8 cellular contexts compared by ENCODE assay signal in genomic region chr17:7014995-7015586, GRCh38. TPM values are rescaled to one million over a fixed set of nuclear protein-coding genes. Genes with fewer than 3 reads are reported as not detected.
DNase-seq lines count a peak whose midpoint lies in the region; FAIRE-seq and TF ChIP-seq lines count a peak whose summit lies in the region.

No MANE protein-coding gene starts in this region.

- no peaks in the 10 kb centered on the region for H3K27me3 ChIP-seq in right atrium auricular region
- no peaks in the 10 kb centered on the region for H3K27me3 ChIP-seq in small intestine (ENCODE audit: control insufficient read depth in 2 of 2, insufficient read depth in 2 of 2, low read length in 2 of 2)

- FAIRE-seq in small intestine (lab: Jason Lieb, UNC) = no peak

- POLR2A ChIA-PET in HEK293 (lab: Yijun Ruan, JAX) = interaction anchor here (1.0 kb wide), 3 partner anchors 10 to 104 kb away, joined by 4 to 5 read pairs (median 4); partner anchors contain the start of gene SLC16A13

- CTCF ChIA-PET in HEK293 (lab: Yijun Ruan, JAX) = interaction anchor here (1.7 to 3.7 kb wide), 4 partner anchors 11 to 349 kb away, joined by 5 to 14 read pairs (median 8); no protein-coding TSS in a partner anchor

- WGBS in small intestine, 3 donors = 1 to 2% (median 2%) methylated on average over 32 to 40 of the region's 40 CpGs

- peak overlapping the region; percentile 99 for H3K27ac ChIP-seq in HEK293 (ENCODE audit: extremely low read depth, low read depth, low read length)
- peak overlapping the region; percentile 93 to 97 for H3K27ac ChIP-seq in right atrium auricular region
- H3K27ac ChIP-seq in small intestine (ENCODE audit: low read depth in 1 of 2, low read length in 1 of 2) = peak overlapping the region; percentile 90 to 99

- H3K4me3 ChIP-seq in HEK293 (ENCODE audit: low read depth, low read length) (peak overlapping the region; percentile 67), right atrium auricular region (peak overlapping the region; percentile 72 to 95), small intestine (ENCODE audit: low read depth in 1 of 2, low read length in 2 of 2) (peak overlapping the region; percentile 45 to 86)

- H3K4me1 ChIP-seq in HEK293 (ENCODE audit: control insufficient read depth, insufficient read depth, low read length) (peaks cover 10% of the 10 kb centered on the region; the same call in 1 of the 2 replicates), right atrium auricular region (peaks cover 0 to 74% of the 10 kb centered on the region in 2 donors), small intestine (ENCODE audit: control insufficient read depth in 2 of 2, insufficient read depth in 1 of 2, low read depth in 1 of 2, low read length in 1 of 2) (peaks cover 0 to 6% of the 10 kb centered on the region in 2 donors)

- H3K9me3 ChIP-seq in HEK293 (ENCODE audit: control insufficient read depth, insufficient read depth, low read depth, low read length) = no peaks in the 10 kb centered on the region
- H3K9me3 ChIP-seq in right atrium auricular region = no peaks in the 10 kb centered on the region
- no peaks in the 10 kb centered on the region for H3K9me3 ChIP-seq in small intestine (ENCODE audit: control insufficient read depth, low read depth)

- peak; percentile 75 for DNase-seq in GM10266 (ENCODE audit: extremely low spot score)
- DNase-seq in OCI-M1 (lab: John Stamatoyannopoulos, UW) = peak; percentile 93
- DNase-seq in activated T-helper 9 cell treated with anti-CD3 and anti-CD28 coated beads, Interleukin-2, amount 50 U/mL, for 16 hours (ENCODE audit: low read depth) = peak; percentile 75
- no peak for DNase-seq in right atrium auricular region (ENCODE audit: low spot score)
- no peak for DNase-seq in small intestine
- no peak for DNase-seq in NCI-H2171 treated with DMSO at 0.1 percent for 48 hours (lab: John Stamatoyannopoulos, UW)
- no peak for DNase-seq in COR-L47 (lab: John Stamatoyannopoulos, UW)

- TF ChIP-seq CTCF in GM10266 (IDR thresholded peaks at IDR 0.05; ENCODE audit: control insufficient read depth, insufficient read depth, low read depth, missing control alignments) (no peak), HEK293 (tag by site-specific recombination; IDR thresholded peaks at IDR 0.05) (no peak), right atrium auricular region (IDR thresholded peaks at IDR 0.05) (no peak)

- H3K36me3 ChIP-seq in HEK293 (ENCODE audit: control insufficient read depth in 2 of 2, insufficient read depth in 1 of 2, low read length in 2 of 2) (peaks cover 0 to 25% of the 10 kb centered on the region in 2 experiments; a peak in 1 of 3 replicates), right atrium auricular region (peaks cover 7% of the 10 kb centered on the region), small intestine (ENCODE audit: control insufficient read depth in 2 of 2, insufficient read depth in 2 of 2, low read length in 2 of 2) (no peaks in the 10 kb centered on the region)

TF ChIP-seq in HEK293, 187 proteins besides CTCF, POLR2A, EP300 and RAD21 (continues in another document):
- peak; percentile 86; the same call in 1 of the 2 replicates for TF ChIP-seq ZNF121 (tag by site-specific recombination; IDR thresholded peaks at IDR 0.05)
- no peak for TF ChIP-seq IKZF3 (tag by site-specific recombination; IDR thresholded peaks at IDR 0.05)
- TF ChIP-seq ZNF660 (tag by site-specific recombination; IDR thresholded peaks at IDR 0.05) = 0 out of 2 replicates have a peak, but pooled peaks have one; percentile 43
- TF ChIP-seq ZSCAN30 (tag by site-specific recombination; IDR thresholded peaks at IDR 0.05) = 0 out of 2 replicates have a peak, but pooled peaks have one; percentile 4
- no peak for TF ChIP-seq ZNF16 (tag by site-specific recombination; IDR thresholded peaks at IDR 0.05; ENCODE audit: low read depth)
- TF ChIP-seq ZNF157 (tag by site-specific recombination; IDR thresholded peaks at IDR 0.05) = no peak
- TF ChIP-seq GLIS1 (tag by site-specific recombination; IDR thresholded peaks at IDR 0.05) = peak; percentile 51
- 0 out of 2 replicates have a peak, but pooled peaks have one; percentile 34 for TF ChIP-seq HOXA7 (CRISPR knock-in tag; IDR thresholded peaks at IDR 0.05; ENCODE audit: borderline replicate concordance)
- no peak for TF ChIP-seq PATZ1 (tag by site-specific recombination; IDR thresholded peaks at IDR 0.05)
- no peak for TF ChIP-seq REPIN1 (tag by site-specific recombination; IDR thresholded peaks at IDR 0.05; ENCODE audit: low read depth)
- TF ChIP-seq TSHZ1 (tag by site-specific recombination; IDR thresholded peaks at IDR 0.05; ENCODE audit: borderline replicate concordance) = no peak
- peak; percentile 40; the same call in 1 of the 2 replicates for TF ChIP-seq KLF1 (tag by site-specific recombination; IDR thresholded peaks at IDR 0.05)
- no peak for TF ChIP-seq ZNF707 (tag by site-specific recombination; IDR thresholded peaks at IDR 0.05)
- TF ChIP-seq ZNF302 (tag by site-specific recombination; IDR thresholded peaks at IDR 0.05; ENCODE audit: low read depth) = no peak
- peak; percentile 21; the same call in 1 of the 2 replicates for TF ChIP-seq KLF8 (tag by site-specific recombination; IDR thresholded peaks at IDR 0.05)
- peak; percentile 63 for TF ChIP-seq ZNF335 (tag by site-specific recombination; conservative IDR thresholded peaks at IDR 0.05)

RNA-seq across cellular contexts. Expression of gene RNASEK, which starts 2.7 kb away (rescaled TPM):
- total RNA-seq in right atrium auricular region = 100 to 1,000 TPM; 231 to 334 TPM
- 100 to 1,000 TPM; 204 to 313 (median 302) TPM for polyA plus RNA-seq in small intestine

RNA-seq across cellular contexts. Expression of gene BCL6B, which starts 7.8 kb away (rescaled TPM):
- total RNA-seq in right atrium auricular region = 1 to 10 TPM; 6.1 to 9.2 TPM
- 1 to 10 TPM in 2 of 3 donors, under 1 TPM in 1; 0.45 to 8.7 (median 2.4) TPM for polyA plus RNA-seq in small intestine

RNA-seq across cellular contexts. Expression of gene ALOX12, which starts 19.2 kb away (rescaled TPM):
- under 1 TPM in 1 of 2 donors, not detected in 1; 0.47 TPM for total RNA-seq in right atrium auricular region
- under 1 TPM in 1 of 3 donors, not detected in 2; 0.04 TPM for polyA plus RNA-seq in small intestine

RNA-seq across cellular contexts. Expression of gene SLC16A13, which starts 20.7 kb away (rescaled TPM):
- under 1 TPM; 0.70 to 0.71 TPM for total RNA-seq in right atrium auricular region
- 1 to 10 TPM; 1.8 to 8.0 (median 1.9) TPM for polyA plus RNA-seq in small intestine

RNA-seq across cellular contexts. Expression of gene SLC16A11, which starts 28.8 kb away (rescaled TPM):
- 1 to 10 TPM; 1.9 to 3.4 TPM for total RNA-seq in right atrium auricular region
- polyA plus RNA-seq in small intestine = 1 to 10 TPM in 1 of 3 donors, not detected in 2; 2.3 TPM

Comparison
In these comparisons a context has a peak if more than half of its experiments do, and no peak if none do; other contexts are left out.
1. DNase-seq: peak in GM10266 (single experiment), OCI-M1 (single experiment) and activated T-helper 9 cell treated with anti-CD3 and anti-CD28 coated beads, Interleukin-2, amount 50 U/mL, for 16 hours (single experiment); none in right atrium auricular region (single experiment), small intestine (single experiment), NCI-H2171 treated with DMSO at 0.1 percent for 48 hours (single experiment) and COR-L47 (single experiment).
2. Peak in every context shown above with its lines, with median percentiles within 50 percentile points of each other: H3K27ac ChIP-seq and H3K4me3 ChIP-seq.